Comparison of ENCODE assay signal across 7 cellular contexts in the genomic region with DNA sequence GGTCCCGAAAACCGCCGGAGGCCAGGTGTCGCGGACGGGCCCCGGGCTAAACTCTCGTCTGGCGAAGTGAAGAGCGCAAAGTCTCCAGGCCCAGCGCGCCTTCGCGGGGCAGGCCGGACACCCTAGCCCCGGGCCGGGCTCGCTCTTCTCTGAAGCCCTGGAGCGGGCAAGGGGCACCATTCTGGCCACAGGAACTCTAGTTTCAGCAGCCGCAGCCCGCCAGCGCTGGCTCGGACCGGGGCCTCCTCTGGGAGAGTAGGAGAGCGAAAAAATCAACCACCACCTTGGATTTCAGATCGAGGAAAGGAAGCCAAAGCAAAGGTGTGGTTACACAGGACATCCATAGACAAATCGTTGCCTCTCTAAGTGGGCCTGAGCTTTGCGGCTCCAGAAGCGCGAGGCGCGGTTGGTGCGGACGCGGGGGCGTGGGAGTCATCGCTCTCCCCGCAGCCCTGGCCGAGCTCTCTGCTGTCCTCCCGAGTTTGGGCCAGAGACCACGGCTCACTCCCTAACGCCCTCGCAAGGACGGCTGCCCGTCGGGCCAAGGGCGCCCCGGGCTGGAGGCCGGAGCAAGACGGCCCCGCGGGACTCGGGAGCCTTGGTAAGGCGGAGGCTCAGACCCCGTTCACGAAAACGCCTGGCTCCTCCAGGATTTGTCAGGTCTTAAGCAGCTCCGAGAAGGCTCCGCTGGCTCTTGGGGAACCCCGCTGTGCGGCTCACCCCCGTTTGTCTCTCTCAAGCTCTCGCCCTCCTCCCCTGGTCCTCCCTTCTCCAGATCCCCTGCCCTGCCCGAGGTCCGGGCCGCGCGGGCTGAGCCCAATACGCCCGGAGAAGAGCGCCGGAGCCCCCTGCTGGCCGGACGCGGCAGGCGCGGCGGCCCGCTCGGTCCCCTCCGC.
DNase-seq lines count a peak whose midpoint lies in the region; FAIRE-seq and TF ChIP-seq lines count a peak whose summit lies in the region.

No MANE protein-coding gene starts in this region.

- H3K9me3 ChIP-seq in HAP-1: no peaks in the 10 kb centered on the region

- no peak for TF ChIP-seq POLR2A in GM12891 (IDR thresholded peaks at IDR 0.05; ENCODE audit: low read depth, low read length)

- H3K4me3 ChIP-seq in HAP-1 (peak overlapping the region; percentile 23), choroid plexus epithelial cell (ENCODE audit: low read depth, low read length) (peak overlapping the region; percentile 64)

- FAIRE-seq in GM12891 (lab: Jason Lieb, UNC): peak; percentile 23

- DNase-seq in GM12891 (ENCODE audit: insufficient read length, low spot score): peak; percentile 46
- peak; percentile 34 to 77 for DNase-seq in HAP-1 (ENCODE audit: low spot score in 2 of 2)
- DNase-seq in M059J (ENCODE audit: low read depth): peak; percentile 80
- DNase-seq in activated CD4-positive, CD25-positive, alpha-beta regulatory T cell (lab: John Stamatoyannopoulos, UW): peak; percentile 30 to 38 (median 34)
- DNase-seq in choroid plexus epithelial cell (ENCODE audit: low read depth): peak; percentile 87
- peak; percentile 74 for DNase-seq in kidney tubule cell (ENCODE audit: low spot score)
- peak; percentile 72 for DNase-seq in stimulated activated CD4-positive, alpha-beta T cell treated with anti-CD3 and anti-CD28 coated beads, Interleukin-15, amount 100 ng/mL, for 24 hours

- H3K36me3 ChIP-seq in HAP-1 (replicated peaks): no peaks in the 10 kb centered on the region

- peaks cover 11% of the 10 kb centered on the region for H3K4me1 ChIP-seq in HAP-1

- peak; percentile 56 for TF ChIP-seq CTCF in choroid plexus epithelial cell (conservative IDR thresholded peaks at IDR 0.05; ENCODE audit: low read depth, low read length)

- in situ Hi-C loops in HAP-1 (cut with MboI; ENCODE audit: low sequenced_read_pairs): no loop called here

- peaks cover 13% of the 10 kb centered on the region for H3K27me3 ChIP-seq in HAP-1 (ENCODE audit: low read depth)

TF ChIP-seq in GM12891, 5 proteins besides CTCF, POLR2A, EP300 and RAD21:
- TF ChIP-seq PAX5 (IDR thresholded peaks at IDR 0.05; ENCODE audit: insufficient read depth, low read length, severe bottlenecking) (no peak), SPI1 (IDR thresholded peaks at IDR 0.05; ENCODE audit: low read depth, low read length) (no peak), POLR2AphosphoS5 (IDR thresholded peaks at IDR 0.05; ENCODE audit: low read depth, low read length) (no peak), POU2F2 (IDR thresholded peaks at IDR 0.05; ENCODE audit: low read depth, low read length) (no peak), TAF1 (IDR thresholded peaks at IDR 0.05; ENCODE audit: low read depth, low read length) (no peak)
TF ChIP-seq in GM12891: peak in this region for 0.

Comparison
In these comparisons a context has a peak if more than half of its experiments do, and no peak if none do; other contexts are left out.
1. Peak in every context shown above with its lines: DNase-seq and H3K4me3 ChIP-seq.
2. DNase-seq: peak in every context shown above with its lines; median percentile 87 in choroid plexus epithelial cell; 80 in M059J; 74 in kidney tubule cell; 72 in stimulated activated CD4-positive, alpha-beta T cell treated with anti-CD3 and anti-CD28 coated beads, Interleukin-15, amount 100 ng/mL, for 24 hours; 56 in HAP-1; 46 in GM12891; 34 in activated CD4-positive, CD25-positive, alpha-beta regulatory T cell.